Comparison of ENCODE assay signal across 18 cellular contexts in the genomic region with DNA sequence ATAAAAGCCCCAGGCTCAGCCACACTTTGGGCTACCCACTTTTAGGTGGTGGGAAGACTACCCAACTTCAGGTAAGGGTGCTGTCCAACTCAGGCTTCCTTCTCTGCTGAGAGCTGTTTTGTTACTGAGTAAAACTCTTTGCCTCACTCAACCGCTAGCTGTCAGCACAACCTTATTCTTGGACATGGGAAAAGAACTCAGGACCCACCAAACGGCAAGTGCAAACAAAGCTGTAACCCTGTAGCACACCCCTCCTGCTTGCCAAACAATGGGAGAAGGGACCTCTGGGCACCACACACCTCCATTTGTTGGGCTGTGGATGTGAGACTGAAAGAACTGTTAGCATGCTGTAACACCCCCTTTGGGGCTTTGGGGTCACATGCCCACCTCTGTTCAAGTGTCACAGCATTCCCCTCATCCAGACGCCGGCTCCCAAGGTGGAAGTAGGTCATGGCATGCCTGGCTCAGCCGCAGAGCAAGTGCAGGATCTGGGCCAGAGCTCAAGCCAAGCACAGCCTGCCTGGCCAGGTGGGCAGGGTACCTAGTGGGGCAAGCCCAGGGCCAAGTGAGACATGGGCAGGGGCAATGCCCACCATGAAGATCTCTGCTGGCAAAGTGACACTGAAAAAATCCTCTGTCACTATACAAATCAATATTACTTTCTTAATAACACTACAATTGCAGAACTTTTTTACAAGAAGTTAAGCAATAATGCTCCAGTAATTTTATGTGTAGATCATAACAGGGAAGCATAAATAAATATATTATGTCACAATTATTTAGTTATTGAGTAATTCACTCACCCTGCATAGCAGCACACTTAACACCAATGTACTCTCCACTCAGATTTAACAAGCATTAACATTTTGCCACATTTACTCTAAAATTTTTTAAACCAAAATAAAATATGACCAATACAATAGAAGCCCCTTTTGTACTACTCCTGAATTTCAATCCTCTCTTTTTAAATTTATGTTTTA.
"Had no signal": no experiment of that assay in that cellular context is flagged by ENCODE, and none has a peak within 500 bp of the region (broad histone marks: within the 10 kb centered on the region; RNA-seq: fewer than 3 reads in every experiment).

No MANE protein-coding gene starts in this region.

- FAIRE-seq: bronchial epithelial cell, TTC549 had no signal

- H3K27ac Mint-ChIP-seq: activated naive CD8-positive, alpha-beta T cell treated with anti-CD3 and anti-CD28 coated beads for 36 hours; memory B cell; T-helper 17 cell had no signal

- H3K4me1 ChIP-seq: colonic mucosa, stomach had no signal

- H3K36me3 ChIP-seq: colonic mucosa had no signal

- DNase-seq: activated effector memory CD4-positive, alpha-beta T cell treated with anti-CD3 and anti-CD28 coated beads, Interleukin-2, amount 50 U/mL, for 16 hours; activated naive CD8-positive, alpha-beta T cell treated with anti-CD3 and anti-CD28 coated beads for 36 hours; activated T-cell treated with anti-CD3 and anti-CD28 coated beads, Interleukin-2, amount 50 U/mL, for 1 hour; anterior cingulate cortex; colonic mucosa; effector CD8-positive, alpha-beta T cell; hippocampal formation; SK-N-SH; stimulated activated CD4-positive, alpha-beta T cell treated with anti-CD3 and anti-CD28 coated beads, Interleukin-15, amount 100 ng/mL, for 24 hours; stimulated activated CD4-positive, alpha-beta T cell treated with anti-CD3 and anti-CD28 coated beads, Interleukin-4, amount 100 ng/mL, for 24 hours; stomach; T-helper 17 cell had no signal

- H3K9ac ChIP-seq: SK-N-SH had no signal

- H3K9me2 ChIP-seq: SK-N-SH had no signal

- H3K9me3 ChIP-seq: colonic mucosa, SK-N-SH, stomach, thoracic aorta had no signal

- H3K27me3 ChIP-seq: colonic mucosa, stomach had no signal

- H3K4me3 ChIP-seq: colonic mucosa, stomach, thoracic aorta had no signal

- ATAC-seq: activated CD4-positive, CD25-positive, alpha-beta regulatory T cell treated with anti-CD3 and anti-CD28 coated beads, Interleukin-2, amount 50 U/mL, for 24 hours; T-helper 17 cell had no signal

- H3K9me3 Mint-ChIP-seq: activated naive CD8-positive, alpha-beta T cell treated with anti-CD3 and anti-CD28 coated beads for 36 hours; memory B cell; nephron had no signal

- H3K4me3 Mint-ChIP-seq: activated naive CD8-positive, alpha-beta T cell treated with anti-CD3 and anti-CD28 coated beads for 36 hours; memory B cell; nephron; T-helper 17 cell had no signal

- H3K27me3 Mint-ChIP-seq: activated naive CD8-positive, alpha-beta T cell treated with anti-CD3 and anti-CD28 coated beads for 36 hours; memory B cell; T-helper 17 cell had no signal

- H3K4me1 Mint-ChIP-seq: activated naive CD8-positive, alpha-beta T cell treated with anti-CD3 and anti-CD28 coated beads for 36 hours; memory B cell; nephron had no signal

- H3K27ac ChIP-seq: colonic mucosa, stomach, thoracic aorta had no signal

- H3K4me2 ChIP-seq: SK-N-SH had no signal
